8 cellular contexts compared by ENCODE assay signal in genomic region chr21:44965251-44966022, GRCh38. TPM values are rescaled to one million over a fixed set of nuclear protein-coding genes. Genes with fewer than 3 reads are reported as not detected.
DNase-seq lines count a peak whose midpoint lies in the region; ATAC-seq and TF ChIP-seq lines count a peak whose summit lies in the region.

No MANE protein-coding gene starts in this region.

- H3K27me3 ChIP-seq in esophagus squamous epithelium (no peaks in the 10 kb centered on the region), uterus (no peaks in the 10 kb centered on the region)

- POLR2A ChIA-PET in WTC11 (lab: Charles Lee), result no interaction called here

- H3K4me1 ChIP-seq in esophagus squamous epithelium (peaks cover 19 to 49% (median 30%) of the 10 kb centered on the region in 3 donors), uterus (peaks cover 3 to 10% of the 10 kb centered on the region in 2 donors)

- no peak for TF ChIP-seq CTCF in WTC11 (IDR thresholded peaks at IDR 0.05)
- no peak for TF ChIP-seq CTCF in fibroblast of villous mesenchyme (IDR thresholded peaks at IDR 0.05; ENCODE audit: insufficient read depth, low read depth, low read length)
- TF ChIP-seq CTCF in esophagus squamous epithelium (IDR thresholded peaks at IDR 0.05), result no peak
- no peak for TF ChIP-seq CTCF in uterus (IDR thresholded peaks at IDR 0.05)

- H3K9me3 ChIP-seq in esophagus squamous epithelium, result no peaks in the 10 kb centered on the region
- no peaks in the 10 kb centered on the region for H3K9me3 ChIP-seq in uterus

- H3K36me3 ChIP-seq in esophagus squamous epithelium, result peaks cover 0 to 48% (median 0%) of the 10 kb centered on the region in 3 donors
- no peaks in the 10 kb centered on the region for H3K36me3 ChIP-seq in uterus

- CTCF ChIA-PET in activated CD8-positive, alpha-beta memory T cell treated with anti-CD3 and anti-CD28 coated beads, Interleukin-2, amount 10 ng/mL, durations not matched to agents 7 days and 5 days (lab: Charles Lee), result interaction anchor here (0.8 to 4.5 kb wide), 6 partner anchors 15 to 175 kb away, joined by 3 to 30 read pairs (median 7); partner anchors contain the start of gene SLX9
- CTCF ChIA-PET in WTC11 (lab: Charles Lee), result interaction anchor here (1.5 kb wide), 1 partner anchor 15 kb away, joined by 5 read pairs; no protein-coding TSS in a partner anchor

- no peak overlapping the region for H3K4me3 Mint-ChIP-seq in activated CD8-positive, alpha-beta memory T cell treated with anti-CD3 and anti-CD28 coated beads, Interleukin-2, amount 10 ng/mL, durations not matched to agents 7 days and 5 days
- H3K4me3 Mint-ChIP-seq in WTC11, result no peak overlapping the region
- peak overlapping the region; percentile 10 for H3K4me3 Mint-ChIP-seq in stimulated activated effector memory CD8-positive, alpha-beta T cell treated with anti-CD3 and anti-CD28 coated beads, Interleukin-12 subunit alpha, Interleukin-12 subunit beta, amount 100 ng/mL, for 72 hours

- DNase-seq in activated CD8-positive, alpha-beta memory T cell treated with anti-CD3 and anti-CD28 coated beads, Interleukin-2, amount 10 ng/mL, durations not matched to agents 7 days and 5 days, result peak; percentile 47
- no peak for DNase-seq in activated CD8-positive, alpha-beta memory T cell treated with anti-CD3 and anti-CD28 coated beads, Interleukin-2, amount 50 U/mL, for 4 hours
- no peak for DNase-seq in WTC11 (ENCODE audit: low spot score)
- DNase-seq in fibroblast of villous mesenchyme (ENCODE audit: low read depth), result peak; percentile 42
- no peak for DNase-seq in stimulated activated effector memory CD8-positive, alpha-beta T cell treated with anti-CD3 and anti-CD28 coated beads, Interleukin-12 subunit alpha, Interleukin-12 subunit beta, amount 100 ng/mL, for 72 hours (ENCODE audit: low spot score in 2 of 2)
- no peak for DNase-seq in esophagus squamous epithelium (lab: John Stamatoyannopoulos, UW)
- DNase-seq in uterus, result no peak

- TF ChIP-seq POLR2A in esophagus squamous epithelium (IDR thresholded peaks at IDR 0.05), result no peak
- no peak for TF ChIP-seq POLR2A in uterus (IDR thresholded peaks at IDR 0.05)

- H3K9me3 Mint-ChIP-seq in activated CD8-positive, alpha-beta memory T cell treated with anti-CD3 and anti-CD28 coated beads, Interleukin-2, amount 10 ng/mL, durations not matched to agents 7 days and 5 days (ENCODE audit: low read depth), result no peaks in the 10 kb centered on the region
- no peaks in the 10 kb centered on the region for H3K9me3 Mint-ChIP-seq in WTC11
- no peaks in the 10 kb centered on the region for H3K9me3 Mint-ChIP-seq in stimulated activated effector memory CD8-positive, alpha-beta T cell treated with anti-CD3 and anti-CD28 coated beads, Interleukin-12 subunit alpha, Interleukin-12 subunit beta, amount 100 ng/mL, for 72 hours

- H3K4me1 Mint-ChIP-seq in activated CD8-positive, alpha-beta memory T cell treated with anti-CD3 and anti-CD28 coated beads, Interleukin-2, amount 10 ng/mL, durations not matched to agents 7 days and 5 days, result peaks cover 37% of the 10 kb centered on the region
- H3K4me1 Mint-ChIP-seq in WTC11, result peaks cover 9% of the 10 kb centered on the region
- peaks cover 40% of the 10 kb centered on the region for H3K4me1 Mint-ChIP-seq in stimulated activated effector memory CD8-positive, alpha-beta T cell treated with anti-CD3 and anti-CD28 coated beads, Interleukin-12 subunit alpha, Interleukin-12 subunit beta, amount 100 ng/mL, for 72 hours

- ATAC-seq in activated CD8-positive, alpha-beta memory T cell treated with anti-CD3 and anti-CD28 coated beads, Interleukin-2, amount 10 ng/mL, durations not matched to agents 7 days and 5 days, result peak; percentile 62
- ATAC-seq in WTC11 (no peak), HG03520 (IDR thresholded peaks at IDR 0.05; ENCODE audit: unreplicated experiment) (no peak)
- peak; percentile 81 for ATAC-seq in stimulated activated effector memory CD8-positive, alpha-beta T cell treated with anti-CD3 and anti-CD28 coated beads, Interleukin-12 subunit alpha, Interleukin-12 subunit beta, amount 100 ng/mL, for 72 hours

- H3K36me3 Mint-ChIP-seq in activated CD8-positive, alpha-beta memory T cell treated with anti-CD3 and anti-CD28 coated beads, Interleukin-2, amount 10 ng/mL, durations not matched to agents 7 days and 5 days, result peaks cover 34% of the 10 kb centered on the region
- H3K36me3 Mint-ChIP-seq in WTC11, result peaks cover 26% of the 10 kb centered on the region
- H3K36me3 Mint-ChIP-seq in stimulated activated effector memory CD8-positive, alpha-beta T cell treated with anti-CD3 and anti-CD28 coated beads, Interleukin-12 subunit alpha, Interleukin-12 subunit beta, amount 100 ng/mL, for 72 hours, result peaks cover 77% of the 10 kb centered on the region

- H3K4me3 ChIP-seq in fibroblast of villous mesenchyme (ENCODE audit: low read depth, low read length), result no peak overlapping the region
- H3K4me3 ChIP-seq in esophagus squamous epithelium, result no peak overlapping the region
- no peak overlapping the region for H3K4me3 ChIP-seq in uterus

- 71 to 88% methylated on average over 8 to 11 of the region's 17 CpGs for WGBS in esophagus squamous epithelium, 2 donors

- no peaks in the 10 kb centered on the region for H3K27me3 Mint-ChIP-seq in activated CD8-positive, alpha-beta memory T cell treated with anti-CD3 and anti-CD28 coated beads, Interleukin-2, amount 10 ng/mL, durations not matched to agents 7 days and 5 days
- H3K27me3 Mint-ChIP-seq in WTC11 (ENCODE audit: low read depth), result no peaks in the 10 kb centered on the region

- intact Hi-C loops in esophagus squamous epithelium (cut with DNase I), result no loop called here
- intact Hi-C loops in uterus (cut with DNase I; ENCODE audit: low total_unique reads), result no loop called here

- no peak overlapping the region for H3K27ac Mint-ChIP-seq in activated CD8-positive, alpha-beta memory T cell treated with anti-CD3 and anti-CD28 coated beads, Interleukin-2, amount 10 ng/mL, durations not matched to agents 7 days and 5 days
- peak overlapping the region; percentile 89 for H3K27ac Mint-ChIP-seq in WTC11
- no peak overlapping the region for H3K27ac Mint-ChIP-seq in stimulated activated effector memory CD8-positive, alpha-beta T cell treated with anti-CD3 and anti-CD28 coated beads, Interleukin-12 subunit alpha, Interleukin-12 subunit beta, amount 100 ng/mL, for 72 hours

- no peak overlapping the region for H3K27ac ChIP-seq in esophagus squamous epithelium
- no peak overlapping the region for H3K27ac ChIP-seq in uterus

TF ChIP-seq in WTC11, 78 proteins besides CTCF, POLR2A, EP300 and RAD21 (continues in another document):
- TF ChIP-seq PRDM15 (CRISPR knock-in tag; IDR thresholded peaks at IDR 0.05), result no peak

RNA-seq across cellular contexts. Expression of gene SLX9, which starts 25.6 kb away (rescaled TPM):
- total RNA-seq in activated CD8-positive, alpha-beta memory T cell treated with anti-CD3 and anti-CD28 coated beads, Interleukin-2, amount 10 ng/mL, durations not matched to agents 7 days and 5 days, result 10 to 100 TPM; 56.8 to 62.9 TPM
- total RNA-seq in WTC11 (2021), result 72.8 to 81.0 TPM (median 77.2 TPM) in 3 replicates
- 12.1 and 16.4 TPM in 2 replicates for total RNA-seq in fibroblast of villous mesenchyme
- total RNA-seq in esophagus squamous epithelium, result 10 to 100 TPM; 10.2 to 16.1 (median 11.1) TPM
- 10 to 100 TPM in 2 of 4 donors, 1 to 10 TPM in 1, not detected in 1; 8.6 to 24.3 (median 10.5) TPM for total RNA-seq in uterus

RNA-seq across cellular contexts. Expression of gene ITGB2, which starts 44.7 kb away (rescaled TPM):
- total RNA-seq in activated CD8-positive, alpha-beta memory T cell treated with anti-CD3 and anti-CD28 coated beads, Interleukin-2, amount 10 ng/mL, durations not matched to agents 7 days and 5 days, result 100 to 1,000 TPM; 336 to 372 TPM
- 1.0 to 1.5 TPM (median 1.5 TPM) in 3 replicates for total RNA-seq in WTC11 (2021)
- under 0.01 and 0.43 TPM in 2 replicates for total RNA-seq in fibroblast of villous mesenchyme
- 10 to 100 TPM in 2 of 4 donors, 1 to 10 TPM in 2; 6.6 to 47.1 (median 18.5) TPM for total RNA-seq in esophagus squamous epithelium
- 10 to 100 TPM; 20.2 to 46.8 (median 21.0) TPM for total RNA-seq in uterus

Comparison
In these comparisons a context has a peak if more than half of its experiments do, and no peak if none do; other contexts are left out.
1. DNase-seq: peak in activated CD8-positive, alpha-beta memory T cell treated with anti-CD3 and anti-CD28 coated beads, Interleukin-2, amount 10 ng/mL, durations not matched to agents 7 days and 5 days (single experiment) and fibroblast of villous mesenchyme (single experiment); none in activated CD8-positive, alpha-beta memory T cell treated with anti-CD3 and anti-CD28 coated beads, Interleukin-2, amount 50 U/mL, for 4 hours (single experiment), WTC11 (single experiment), stimulated activated effector memory CD8-positive, alpha-beta T cell treated with anti-CD3 and anti-CD28 coated beads, Interleukin-12 subunit alpha, Interleukin-12 subunit beta, amount 100 ng/mL, for 72 hours (0 of 2), esophagus squamous epithelium (single experiment) and uterus (0 of 2).
2. ATAC-seq: peak in activated CD8-positive, alpha-beta memory T cell treated with anti-CD3 and anti-CD28 coated beads, Interleukin-2, amount 10 ng/mL, durations not matched to agents 7 days and 5 days (single experiment) and stimulated activated effector memory CD8-positive, alpha-beta T cell treated with anti-CD3 and anti-CD28 coated beads, Interleukin-12 subunit alpha, Interleukin-12 subunit beta, amount 100 ng/mL, for 72 hours (single experiment); none in WTC11 (single experiment) and HG03520 (single experiment).
3. RNA of gene ITGB2, which starts 44.7 kb away (total RNA-seq): 336 to 372 TPM in activated CD8-positive, alpha-beta memory T cell treated with anti-CD3 and anti-CD28 coated beads, Interleukin-2, amount 10 ng/mL, durations not matched to agents 7 days and 5 days; 6.6 to 47.1 TPM in esophagus squamous epithelium, 20.2 to 46.8 TPM in uterus, 1.0 to 1.5 TPM in WTC11 and under 0.01 to 0.43 TPM in fibroblast of villous mesenchyme; every median in the first group is over 4 times any median in the second.